ENCODE assay signal across 9 cellular contexts in the genomic region with DNA sequence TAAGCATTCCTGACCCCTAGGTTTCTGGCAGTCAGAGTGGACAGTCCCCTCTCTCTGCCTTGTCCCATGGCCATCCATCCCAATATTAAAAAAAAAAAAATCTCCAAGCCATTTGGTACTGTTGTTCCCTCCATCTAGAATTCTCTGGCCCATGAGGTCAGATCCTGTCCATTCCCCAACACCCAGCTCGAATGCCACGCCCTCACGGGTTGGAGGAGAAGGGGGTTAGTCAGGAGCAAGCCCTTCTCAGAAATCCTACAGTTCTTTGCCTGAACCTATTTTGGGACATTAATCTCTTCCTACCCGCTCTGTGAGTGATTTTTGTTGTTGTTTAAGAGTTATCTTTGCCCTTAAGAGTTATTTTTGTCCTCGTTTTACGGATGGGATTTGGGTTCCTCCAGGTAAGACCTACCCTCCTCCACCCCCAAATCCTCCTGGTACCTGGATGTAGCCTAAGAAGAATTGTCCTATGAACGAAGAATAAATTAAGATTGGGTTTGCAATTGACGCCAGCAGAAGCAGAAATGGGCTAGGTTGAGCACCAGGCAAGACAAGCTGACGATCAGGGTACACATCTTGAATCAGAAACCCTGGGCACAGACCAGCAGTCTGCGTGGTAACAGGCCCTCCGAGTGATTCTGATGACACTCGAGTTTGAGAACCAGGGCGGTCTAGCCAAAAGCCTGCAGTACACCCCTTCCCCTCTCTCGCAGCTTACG. TPM values are rescaled to one million over a fixed set of nuclear protein-coding genes. Genes with fewer than 3 reads are reported as not detected.
A peak's percentile ranks its signal among the peaks of the same experiment; 100 is the strongest.
DNase-seq lines count a peak whose midpoint lies in the region; ATAC-seq and TF ChIP-seq lines count a peak whose summit lies in the region.
"Had no signal": no experiment of that assay in that cellular context is flagged by ENCODE, and none has a peak within 500 bp of the region (broad histone marks: within the 10 kb centered on the region; RNA-seq: fewer than 3 reads in every experiment).

No MANE protein-coding gene starts in this region.

- H3K4me1 ChIP-seq in HUES48 (ENCODE audit: control insufficient read depth, insufficient read depth, low read length), result peaks cover 30% of the 10 kb centered on the region
- peaks cover 4% of the 10 kb centered on the region; the same call in 1 of the 2 replicates for H3K4me1 ChIP-seq in iPS DF 6.9 (ENCODE audit: control insufficient read depth, insufficient read depth, low read length)
- H3K4me1 ChIP-seq in right lobe of liver, result peaks cover 0 to 3% (median 0%) of the 10 kb centered on the region in 4 donors

- H3K27ac ChIP-seq in HUES48 (ENCODE audit: low read depth, low read length) (no peak overlapping the region), iPS DF 6.9 (ENCODE audit: low read length) (no peak overlapping the region), right lobe of liver (no peak overlapping the region), substantia nigra (ENCODE audit: low read depth, low read length, poor library complexity, severe bottlenecking) (no peak overlapping the region)

- WGBS in iPS DF 6.9 (ENCODE audit: insufficient coverage, insufficient read length), result no CpG with 5 or more reads among the region's 15 CpGs
- WGBS in right lobe of liver (ENCODE audit: insufficient coverage, low coverage, low lambda C conversion rate, missing lambda C conversion rate), result 28% methylated on average over 15 of the region's 15 CpGs

- peak; percentile 17 for DNase-seq in activated naive CD4-positive, alpha-beta T cell treated with anti-CD3 and anti-CD28 coated beads, Interleukin-2, amount 50 U/mL, for 16 hours
- DNase-seq in iPS DF 6.9 (ENCODE audit: low read depth, low spot score), result no peak
- DNase-seq in skeletal muscle cell (ENCODE audit: low read depth), result no peak
- no peak for DNase-seq in right lobe of liver
- DNase-seq in substantia nigra (lab: John Stamatoyannopoulos, UW), result no peak
- DNase-seq: stimulated activated CD4-positive, alpha-beta T cell treated with anti-CD3 and anti-CD28 coated beads, Interleukin-1b, Interleukin-23, amount 100 ng/mL, for 48 hours had no signal

- peak overlapping the region; percentile 38; the same call in 1 of the 2 replicates for H3K9ac ChIP-seq in HUES48 (ENCODE audit: low read depth, low read length)

- intact Hi-C loops in right lobe of liver (cut with DNase I), result loop anchor here in 1 of 2 donors (10.0 kb wide), 1 partner anchor 124 kb away; no protein-coding TSS in a partner anchor

- no peak for ATAC-seq in right lobe of liver
- no peak for ATAC-seq in GM21717 (IDR thresholded peaks at IDR 0.05; ENCODE audit: unreplicated experiment)

- no peaks in the 10 kb centered on the region for H3K9me3 ChIP-seq in HUES48 (ENCODE audit: control insufficient read depth, insufficient read depth, low read length)
- H3K9me3 ChIP-seq in iPS DF 6.9 (ENCODE audit: control insufficient read depth, insufficient read depth, low read length), result no peaks in the 10 kb centered on the region
- no peaks in the 10 kb centered on the region for H3K9me3 ChIP-seq in right lobe of liver

- TF ChIP-seq CTCF in right lobe of liver (IDR thresholded peaks at IDR 0.05), result no peak

- no peak for TF ChIP-seq POLR2A in right lobe of liver (IDR thresholded peaks at IDR 0.05)

- H3K36me3 ChIP-seq in HUES48 (ENCODE audit: control insufficient read depth, insufficient read depth, low read length) (no peaks in the 10 kb centered on the region), iPS DF 6.9 (ENCODE audit: control insufficient read depth, insufficient read depth, low read length) (no peaks in the 10 kb centered on the region), right lobe of liver (no peaks in the 10 kb centered on the region)

- H3K4me3 ChIP-seq in HUES48 (ENCODE audit: low read depth, low read length) (peak overlapping the region; percentile 68), iPS DF 6.9 (ENCODE audit: low read length) (peak overlapping the region; percentile 76; the same call in 1 of the 2 replicates), skeletal muscle cell (ENCODE audit: low read depth, low read length) (peak overlapping the region; percentile 51), right lobe of liver (no peak overlapping the region)

- H3K27me3 ChIP-seq in HUES48 (ENCODE audit: control insufficient read depth, insufficient read depth, low read length), result peaks cover 19% of the 10 kb centered on the region
- H3K27me3 ChIP-seq in iPS DF 6.9 (ENCODE audit: control insufficient read depth, insufficient read depth, low read length), result no peaks in the 10 kb centered on the region
- H3K27me3 ChIP-seq in right lobe of liver, result peaks cover 0 to 8% of the 10 kb centered on the region in 2 donors

RNA-seq across cellular contexts. Expression of gene RNF175, which starts 1.0 kb away (rescaled TPM):
- under 1 TPM in 1 of 6 experiments, not detected in 5; 0.20 TPM for total RNA-seq in right lobe of liver
- total RNA-seq: LHCN-M2 had no signal

RNA-seq across cellular contexts. Expression of gene SFRP2, which starts 30.0 kb away (rescaled TPM):
- total RNA-seq in right lobe of liver, result not detected
- total RNA-seq: LHCN-M2 had no signal

Comparison
In these comparisons a context has a peak if more than half of its experiments do, and no peak if none do; other contexts are left out.
1. H3K4me3 ChIP-seq: peak in HUES48 (single experiment), iPS DF 6.9 (single experiment) and skeletal muscle cell (single experiment); none in right lobe of liver (0 of 3).